In the genomic region with DNA sequence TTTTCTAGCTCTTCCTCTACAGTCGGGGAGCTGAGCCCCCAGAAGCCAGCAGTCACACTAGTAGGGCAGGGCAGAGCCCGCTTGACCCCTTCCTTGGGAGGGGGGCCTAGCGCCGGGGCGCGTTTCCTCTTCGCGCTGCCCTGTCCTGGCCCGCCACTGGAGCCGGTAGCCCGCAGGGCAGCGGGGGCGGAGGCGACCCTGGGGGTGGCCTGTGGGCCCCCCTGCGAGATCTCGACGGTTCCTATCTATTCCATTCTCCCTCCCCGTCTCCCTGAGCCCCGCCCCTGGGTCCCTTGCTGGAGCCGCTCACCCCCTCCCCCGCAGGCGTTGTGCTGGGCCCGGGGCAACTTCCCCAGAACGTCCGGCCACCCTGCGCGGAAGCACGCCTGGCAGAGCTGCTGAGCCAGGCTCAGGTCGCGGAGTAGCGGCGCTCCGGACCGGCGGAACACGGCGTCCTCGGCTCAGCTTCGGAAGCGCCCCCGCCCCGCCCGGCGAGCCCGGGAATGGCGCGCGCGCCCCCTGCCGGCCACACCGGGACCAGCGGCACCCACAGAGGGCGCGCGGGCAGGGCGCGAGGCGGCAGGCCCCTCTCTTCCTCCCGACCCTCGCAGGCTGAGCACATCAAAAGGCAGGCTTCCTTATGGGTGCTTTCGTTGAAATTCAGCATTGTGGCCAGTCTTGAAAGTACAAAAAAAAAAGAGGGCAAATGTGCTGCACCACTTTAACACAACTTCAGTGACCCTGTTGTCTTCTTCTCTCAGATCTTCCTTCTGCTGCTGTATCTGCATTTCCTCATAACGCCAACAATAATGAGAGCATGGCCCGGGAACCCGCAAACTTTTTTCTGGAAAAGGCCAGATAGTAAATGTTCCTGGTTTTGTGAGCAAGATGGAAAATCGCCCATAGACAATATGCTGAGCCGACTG, we compare ENCODE assay signal across 8 cellular contexts.
DNase-seq lines count a peak whose midpoint lies in the region; ATAC-seq and TF ChIP-seq lines count a peak whose summit lies in the region.

No MANE protein-coding gene starts in this region.

- CTCF ChIA-PET in activated B cell treated with CpG ODN at 0.5 μM for 24 hours (lab: Charles Lee), result interaction anchor here (0.8 to 2.1 kb wide), 7 partner anchors 9 to 1337 kb away, joined by 3 to 12 read pairs (median 6); no protein-coding TSS in a partner anchor

- no peaks in the 10 kb centered on the region for H3K36me3 ChIP-seq in right lobe of liver

- ATAC-seq in activated B cell treated with CpG ODN at 0.5 μM for 24 hours (ENCODE audit: low read depth), result peak; percentile 92
- ATAC-seq in right lobe of liver, result peak; percentile 91 to 97 (median 92)

- H3K4me3 ChIP-seq in HFF-Myc (replicated peaks; ENCODE audit: low read depth, low read length), result peak overlapping the region; percentile 50
- peak overlapping the region; percentile 58 for H3K4me3 ChIP-seq in NB4 (ENCODE audit: low read depth, low read length)
- peak overlapping the region; percentile 47 to 66 (median 62) for H3K4me3 ChIP-seq in right lobe of liver

- TF ChIP-seq CTCF in HFF-Myc (IDR thresholded peaks at IDR 0.05; ENCODE audit: low read depth, low read length, missing control alignments), result peak; percentile 65
- TF ChIP-seq CTCF in NB4 (IDR thresholded peaks at IDR 0.05; ENCODE audit: low read depth, low read length), result peak; percentile 57
- TF ChIP-seq CTCF in activated B cell treated with CpG ODN at 0.5 μM for 24 hours (IDR thresholded peaks at IDR 0.05), result peak; percentile 92
- peak; percentile 92 to 99 (median 97) for TF ChIP-seq CTCF in right lobe of liver (IDR thresholded peaks at IDR 0.05)

- 7% methylated on average over 23 of the region's 66 CpGs for WGBS in right lobe of liver (ENCODE audit: insufficient coverage, low coverage, low lambda C conversion rate, missing lambda C conversion rate)

- intact Hi-C loops in activated B cell treated with CpG ODN at 0.5 μM for 24 hours (cut with micrococcal nuclease) (loop anchor here (1.0 to 10.0 kb wide), 5 partner anchors 170 to 1363 kb away; no protein-coding TSS in a partner anchor), right lobe of liver (cut with DNase I) (no loop called here)

- no peaks in the 10 kb centered on the region for H3K27me3 Mint-ChIP-seq in activated B cell treated with CpG ODN at 0.5 μM for 24 hours

- H3K4me1 ChIP-seq in right lobe of liver, result peaks cover 0 to 8% (median 2%) of the 10 kb centered on the region in 4 donors

- H3K4me1 Mint-ChIP-seq in activated B cell treated with CpG ODN at 0.5 μM for 24 hours, result peaks cover 23% of the 10 kb centered on the region

- DNase-seq in NCI-H2227 (lab: John Stamatoyannopoulos, UW; ENCODE audit: unreplicated experiment) (peak; percentile 5), NCI-H2227 treated with DMSO at 0.1 percent for 48 hours (lab: John Stamatoyannopoulos, UW) (no peak), HFF-Myc (ENCODE audit: extremely low read depth, low read depth) (no peak), NB4 (ENCODE audit: low read depth) (peak; percentile 97), activated B cell treated with CpG ODN at 0.5 μM for 24 hours (peak; percentile 76), dermis microvascular lymphatic vessel endothelial cell (ENCODE audit: low read depth in 2 of 2) (peak; percentile 14 to 55), right lobe of liver (peak; percentile 85 to 87 (median 86))
- DNase-seq in stimulated activated CD4-positive, alpha-beta T cell treated with anti-CD3 and anti-CD28 coated beads, Interleukin-4, amount 100 ng/mL, for 24 hours, result peak; percentile 20

- H3K27ac ChIP-seq in right lobe of liver, result peak overlapping the region; percentile 55 to 81 (median 80)

- no peaks in the 10 kb centered on the region for H3K36me3 Mint-ChIP-seq in activated B cell treated with CpG ODN at 0.5 μM for 24 hours (ENCODE audit: low read depth)

- H3K9me3 Mint-ChIP-seq in activated B cell treated with CpG ODN at 0.5 μM for 24 hours, result peaks cover 6% of the 10 kb centered on the region

- TF ChIP-seq POLR2A in NB4 (IDR thresholded peaks at IDR 0.05; ENCODE audit: extremely low read depth, insufficient read length) (no peak), right lobe of liver (IDR thresholded peaks at IDR 0.05) (peak; percentile 49)

- H3K27me3 ChIP-seq in right lobe of liver, result no peaks in the 10 kb centered on the region

- H3K9me3 ChIP-seq in right lobe of liver, result no peaks in the 10 kb centered on the region

- POLR2A ChIA-PET in activated B cell treated with CpG ODN at 0.5 μM for 24 hours (lab: Charles Lee), result no interaction called here

- peak overlapping the region; percentile 80 for H3K4me3 Mint-ChIP-seq in activated B cell treated with CpG ODN at 0.5 μM for 24 hours

- H3K27ac Mint-ChIP-seq in activated B cell treated with CpG ODN at 0.5 μM for 24 hours, result peak overlapping the region; percentile 50

Comparison
In these comparisons a context has a peak if more than half of its experiments do, and no peak if none do; other contexts are left out.
1. DNase-seq: peak in NCI-H2227 (single experiment), NB4 (single experiment), activated B cell treated with CpG ODN at 0.5 μM for 24 hours (single experiment), dermis microvascular lymphatic vessel endothelial cell (2 of 2), right lobe of liver (3 of 3) and stimulated activated CD4-positive, alpha-beta T cell treated with anti-CD3 and anti-CD28 coated beads, Interleukin-4, amount 100 ng/mL, for 24 hours (single experiment); none in NCI-H2227 treated with DMSO at 0.1 percent for 48 hours (single experiment) and HFF-Myc (single experiment).
2. Peak in every context shown above with its lines, with median percentiles within 50 percentile points of each other: H3K4me3 ChIP-seq and CTCF ChIP-seq.